In genomic region chr10:115022754-115023153, GRCh38 we compare ENCODE assay signal across 23 cellular contexts.
DNase-seq lines count a peak whose midpoint lies in the region; ATAC-seq and TF ChIP-seq lines count a peak whose summit lies in the region.
"Had no signal": no experiment of that assay in that cellular context is flagged by ENCODE, and none has a peak within 500 bp of the region (broad histone marks: within the 10 kb centered on the region; RNA-seq: fewer than 3 reads in every experiment).

No MANE protein-coding gene starts in this region.

- H3K4me1 Mint-ChIP-seq in WTC11, result peaks cover 24% of the 10 kb centered on the region
- H3K4me1 Mint-ChIP-seq: T-cell had no signal

- H3K27me3 ChIP-seq in thyroid gland, result no peaks in the 10 kb centered on the region
- H3K27me3 ChIP-seq: foreskin keratinocyte had no signal

- H3K4me3 Mint-ChIP-seq in WTC11, result no peak overlapping the region
- H3K4me3 Mint-ChIP-seq: natural killer cell treated with Interleukin-12 subunit alpha and Interleukin-12 subunit beta and Interleukin-15 and Interleukin-18, amount 100 ng/mL, for 72 hours; T-cell had no signal

- H3K4me1 ChIP-seq in thyroid gland, result no peaks in the 10 kb centered on the region
- H3K4me1 ChIP-seq: foreskin keratinocyte had no signal

- no peaks in the 10 kb centered on the region for H3K36me3 Mint-ChIP-seq in WTC11
- H3K36me3 Mint-ChIP-seq: natural killer cell treated with Interleukin-12 subunit alpha and Interleukin-12 subunit beta and Interleukin-15 and Interleukin-18, amount 100 ng/mL, for 72 hours; T-cell had no signal

- intact Hi-C loops in thyroid gland (cut with DNase I), result no loop called here

- H3K9me3 ChIP-seq in thyroid gland, result no peaks in the 10 kb centered on the region

- POLR2A ChIA-PET in WTC11 (lab: Charles Lee), result no interaction called here

- no peak overlapping the region for H3K27ac ChIP-seq in thyroid gland
- H3K27ac ChIP-seq: foreskin keratinocyte had no signal

- ATAC-seq in GM19023 (IDR thresholded peaks at IDR 0.05; ENCODE audit: unreplicated experiment) (peak; percentile 49), HG03135 (IDR thresholded peaks at IDR 0.05; ENCODE audit: unreplicated experiment) (peak; percentile 53), WTC11 (peak; percentile 12; the same call in 1 of the 2 replicates), HG02571 (IDR thresholded peaks at IDR 0.05; ENCODE audit: unreplicated experiment) (no peak), HG02938 (IDR thresholded peaks at IDR 0.05; ENCODE audit: unreplicated experiment) (no peak)
- ATAC-seq: foreskin keratinocyte; left cardiac atrium; natural killer cell treated with Interleukin-12 subunit alpha and Interleukin-12 subunit beta and Interleukin-15 and Interleukin-18, amount 100 ng/mL, for 72 hours; stimulated activated naive CD8-positive, alpha-beta T cell treated with anti-CD3 and anti-CD28 coated beads, Interleukin-15, Interleukin-2, amounts not matched to agents 100 U/mL and 50 U/mL, for 24 hours; T-cell had no signal

- H3K9me3 Mint-ChIP-seq in WTC11, result no peaks in the 10 kb centered on the region
- H3K9me3 Mint-ChIP-seq: T-cell had no signal

- CTCF ChIA-PET in WTC11 (lab: Charles Lee), result no interaction called here

- DNase-seq in WTC11 (ENCODE audit: low spot score) (no peak), thyroid gland (no peak), NCI-H146 treated with DMSO at 0.1 percent for 48 hours (lab: John Stamatoyannopoulos, UW; ENCODE audit: unreplicated experiment) (no peak)
- DNase-seq: activated CD4-positive, alpha-beta T cell treated with anti-CD3 and anti-CD28 coated beads, Interleukin-2, amount 50 U/mL, for 1 hour; activated CD8-positive, alpha-beta memory T cell treated with anti-CD3 and anti-CD28 coated beads, Interleukin-2, amount 50 U/mL, for 48 hours; activated effector memory CD4-positive, alpha-beta T cell treated with anti-CD3 and anti-CD28 coated beads, Interleukin-2, amount 50 U/mL, for 16 hours; dermis blood vessel endothelial cell; foreskin keratinocyte; Kasumi-1; left cardiac atrium; NCI-H1105; NCI-H526; OCI-M1; SHP77; stimulated activated CD4-positive, alpha-beta T cell treated with anti-CD3 and anti-CD28 coated beads, Interleukin-1b, Interleukin-23, amount 100 ng/mL, for 48 hours; stimulated activated naive CD8-positive, alpha-beta T cell treated with anti-CD3 and anti-CD28 coated beads, Interleukin-15, Interleukin-2, amounts not matched to agents 100 U/mL and 50 U/mL, for 24 hours; T-cell; trophoblast cell had no signal

- no peak overlapping the region for H3K4me3 ChIP-seq in thyroid gland (replicated peaks in 1 of 3)

- TF ChIP-seq CTCF in WTC11 (IDR thresholded peaks at IDR 0.05) (no peak), thyroid gland (IDR thresholded peaks at IDR 0.05) (no peak)

- H3K27me3 Mint-ChIP-seq in WTC11 (ENCODE audit: low read depth), result no peaks in the 10 kb centered on the region

- H3K36me3 ChIP-seq in thyroid gland, result no peaks in the 10 kb centered on the region

- no peak for TF ChIP-seq POLR2A in thyroid gland (IDR thresholded peaks at IDR 0.05)

- H3K27ac Mint-ChIP-seq in WTC11, result no peak overlapping the region
- H3K27ac Mint-ChIP-seq: natural killer cell treated with Interleukin-12 subunit alpha and Interleukin-12 subunit beta and Interleukin-15 and Interleukin-18, amount 100 ng/mL, for 72 hours; T-cell had no signal

- 59 to 61% methylated on average over 5 of the region's 5 CpGs for WGBS in thyroid gland, 2 donors

TF ChIP-seq in WTC11, 78 proteins besides CTCF, POLR2A, EP300 and RAD21:
- no peak for TF ChIP-seq ZNF416 (CRISPR knock-in tag; IDR thresholded peaks at IDR 0.05)
- TF ChIP-seq ZNF317 (CRISPR knock-in tag; IDR thresholded peaks at IDR 0.05; ENCODE audit: borderline replicate concordance, low read depth), result no peak
- no peak for TF ChIP-seq ATF2 (CRISPR knock-in tag; IDR thresholded peaks at IDR 0.05; ENCODE audit: borderline replicate concordance, low read depth)
- no peak for TF ChIP-seq GTF2I (CRISPR knock-in tag; conservative IDR thresholded peaks at IDR 0.05)
- TF ChIP-seq CREB1 (CRISPR knock-in tag; IDR thresholded peaks at IDR 0.05), result no peak
- no peak for TF ChIP-seq FOXP1 (CRISPR knock-in tag; IDR thresholded peaks at IDR 0.05; ENCODE audit: borderline replicate concordance)
- no peak for TF ChIP-seq HMGXB4 (CRISPR knock-in tag; IDR thresholded peaks at IDR 0.05)
- TF ChIP-seq SP1 (CRISPR knock-in tag; conservative IDR thresholded peaks at IDR 0.05), result no peak
- TF ChIP-seq ATF1 (CRISPR knock-in tag; IDR thresholded peaks at IDR 0.05), result no peak
- no peak for TF ChIP-seq NR3C1 (CRISPR knock-in tag; conservative IDR thresholded peaks at IDR 0.05; ENCODE audit: low read depth)
- no peak for TF ChIP-seq FOXJ3 (CRISPR knock-in tag; IDR thresholded peaks at IDR 0.05; ENCODE audit: borderline replicate concordance)
- TF ChIP-seq ZNF425 (CRISPR knock-in tag; conservative IDR thresholded peaks at IDR 0.05), result no peak
- no peak for TF ChIP-seq MLX (CRISPR knock-in tag; IDR thresholded peaks at IDR 0.05)
- TF ChIP-seq NFATC4 (CRISPR knock-in tag; IDR thresholded peaks at IDR 0.05), result no peak

Comparison
In these comparisons a context has a peak if more than half of its experiments do, and no peak if none do; other contexts are left out.
1. ATAC-seq: peak in GM19023 (single experiment), HG03135 (single experiment) and WTC11 (single experiment); none in HG02571 (single experiment) and HG02938 (single experiment).